Comparison of ENCODE assay signal across 3 cellular contexts in the genomic region with DNA sequence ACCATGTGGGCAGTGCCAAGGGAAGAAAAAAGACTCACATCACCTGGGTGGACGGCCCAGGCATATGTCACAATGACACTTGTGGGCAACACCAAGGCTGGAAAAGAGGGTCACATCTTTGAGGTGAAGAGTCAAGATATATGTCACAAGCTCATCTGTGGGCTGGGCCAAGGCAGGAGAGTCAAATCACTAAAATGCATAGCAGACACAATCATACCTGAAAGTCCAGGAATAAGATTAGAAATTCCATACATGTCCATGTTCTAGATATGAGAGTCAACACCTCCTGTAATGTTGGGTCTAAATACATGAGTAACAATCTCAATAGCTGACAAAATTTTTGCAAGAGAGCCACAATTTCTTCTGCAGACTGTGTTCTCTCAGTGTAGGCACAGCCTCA.
"Had no signal": no experiment of that assay in that cellular context is flagged by ENCODE, and none has a peak within 500 bp of the region (broad histone marks: within the 10 kb centered on the region; RNA-seq: fewer than 3 reads in every experiment).

No MANE protein-coding gene starts in this region.

- DNase-seq: GDM1, GF-D8 had no signal

- H3K4me3 ChIP-seq: GM12878 had no signal

- ATAC-seq: GM12878 had no signal
